Comparison of ENCODE assay signal across 8 cellular contexts in the genomic region with DNA sequence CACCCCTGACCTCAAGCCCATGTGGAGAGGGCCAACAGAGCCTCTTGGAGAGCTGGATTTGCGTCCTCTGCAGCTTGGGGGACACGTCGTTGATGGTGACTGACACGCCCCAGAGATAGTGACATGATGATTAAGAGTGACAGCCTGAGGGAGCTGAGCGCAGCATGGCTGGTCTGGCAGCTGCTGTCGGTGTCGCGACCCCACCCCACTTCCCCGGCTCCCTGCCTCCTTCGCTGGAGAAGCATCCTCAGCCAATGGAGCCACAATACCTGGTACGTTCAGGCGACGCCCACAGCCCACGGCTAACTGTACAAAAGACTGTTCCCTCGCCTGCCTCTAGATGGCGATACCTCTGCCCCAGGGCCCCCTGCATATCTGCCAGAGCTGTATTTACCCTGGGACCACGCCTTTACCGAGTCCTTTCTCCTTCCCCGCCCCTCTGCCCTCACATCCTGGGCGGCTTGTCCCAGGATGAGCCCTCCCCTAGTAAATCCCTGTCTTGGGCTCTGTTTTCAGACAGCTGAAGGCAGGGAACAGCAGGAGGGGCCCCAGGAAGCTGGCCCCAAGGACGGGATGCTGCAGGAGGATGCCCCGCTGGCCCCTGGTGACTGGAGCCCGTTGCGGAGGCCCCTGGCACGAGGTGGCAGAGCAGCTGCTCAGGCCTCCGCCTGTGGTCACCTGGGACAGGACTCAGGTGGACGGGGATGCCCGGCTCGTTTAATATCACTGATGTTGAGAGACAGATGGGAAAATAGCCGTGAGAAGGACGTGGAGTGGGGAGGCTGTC.
DNase-seq lines count a peak whose midpoint lies in the region; ATAC-seq, FAIRE-seq and TF ChIP-seq lines count a peak whose summit lies in the region.

No MANE protein-coding gene starts in this region.

- intact Hi-C loops in kidney (cut with DNase I) = no loop called here

- H3K4me3 ChIP-seq in CD8-positive, alpha-beta memory T cell (ENCODE audit: low read length) = peak overlapping the region; percentile 72
- H3K4me3 ChIP-seq in H7 (ENCODE audit: insufficient read depth, low read depth, low read length) = peak overlapping the region; percentile 42
- peak overlapping the region in 1 of 2 donors; percentile 46 for H3K4me3 ChIP-seq in kidney (ENCODE audit: low read length in 2 of 2)

- FAIRE-seq in kidney (lab: Jason Lieb, UNC) = no peak

- no peaks in the 10 kb centered on the region for H3K9me3 Mint-ChIP-seq in CD8-positive, alpha-beta memory T cell

- no peaks in the 10 kb centered on the region for H3K36me3 ChIP-seq in CD8-positive, alpha-beta memory T cell (ENCODE audit: insufficient read depth, low read length)
- no peaks in the 10 kb centered on the region for H3K36me3 ChIP-seq in H7 (replicated peaks; ENCODE audit: control insufficient read depth, insufficient read depth, low read length)
- H3K36me3 ChIP-seq in kidney (ENCODE audit: control insufficient read depth in 1 of 2, insufficient read depth in 2 of 2, low read length in 2 of 2) = no peaks in the 10 kb centered on the region

- peaks cover 18% of the 10 kb centered on the region for H3K4me1 ChIP-seq in CD8-positive, alpha-beta memory T cell (ENCODE audit: insufficient read depth, low read length)
- peaks cover 0 to 14% of the 10 kb centered on the region in 2 donors for H3K4me1 ChIP-seq in kidney (ENCODE audit: control insufficient read depth in 1 of 2, insufficient read depth in 1 of 2, low read depth in 1 of 2, low read length in 2 of 2)

- no peak overlapping the region for H3K27ac ChIP-seq in CD8-positive, alpha-beta memory T cell (ENCODE audit: low read depth, low read length)
- no peak overlapping the region for H3K27ac ChIP-seq in kidney (ENCODE audit: low read depth in 2 of 2, low read length in 2 of 2)

- H3K9me3 ChIP-seq in CD8-positive, alpha-beta memory T cell (ENCODE audit: low read length) = no peaks in the 10 kb centered on the region
- H3K9me3 ChIP-seq in kidney (ENCODE audit: control insufficient read depth in 1 of 2, low read length in 2 of 2) = no peaks in the 10 kb centered on the region

- H3K36me3 Mint-ChIP-seq in CD8-positive, alpha-beta memory T cell = no peaks in the 10 kb centered on the region

- peaks cover 14 to 23% (median 14%) of the 10 kb centered on the region in 3 donors for H3K4me1 Mint-ChIP-seq in CD8-positive, alpha-beta memory T cell

- no peak for ATAC-seq in HG03135 (IDR thresholded peaks at IDR 0.05; ENCODE audit: unreplicated experiment)

- peak; percentile 57 for TF ChIP-seq CTCF in kidney (IDR thresholded peaks at IDR 0.05; ENCODE audit: borderline replicate concordance, extremely low read depth, insufficient read depth)

- H3K27me3 ChIP-seq in CD8-positive, alpha-beta memory T cell (ENCODE audit: insufficient read depth, low read length, poor library complexity, severe bottlenecking) = peaks cover 7% of the 10 kb centered on the region
- H3K27me3 ChIP-seq in H7 (ENCODE audit: control insufficient read depth, insufficient read depth, low read length) = peaks cover 7% of the 10 kb centered on the region; the same call in 1 of the 2 replicates

- peak overlapping the region; percentile 34 to 89 (median 85) for H3K4me3 Mint-ChIP-seq in CD8-positive, alpha-beta memory T cell

- peak; percentile 46 to 74 (median 59) for DNase-seq in CD8-positive, alpha-beta memory T cell
- DNase-seq in H7 (peak; percentile 95), NCI-H2171 treated with DMSO at 0.1 percent for 48 hours (lab: John Stamatoyannopoulos, UW) (peak; percentile 94), kidney (no peak)
- peak; percentile 32 to 58 (median 54) for DNase-seq in activated CD4-positive, CD25-positive, alpha-beta regulatory T cell (lab: John Stamatoyannopoulos, UW)
- peak; percentile 53 for DNase-seq in central memory CD4-positive, alpha-beta T cell
- peak; percentile 58 to 68 for DNase-seq in stimulated activated CD4-positive, alpha-beta T cell treated with anti-CD3 and anti-CD28 coated beads, Interleukin-15, amount 100 ng/mL, for 48 hours (ENCODE audit: low read depth in 2 of 2)

- H3K27ac Mint-ChIP-seq in CD8-positive, alpha-beta memory T cell = peak overlapping the region in 4 of 8 donors; percentile 6 to 73 (median 40)

- H3K27me3 Mint-ChIP-seq in CD8-positive, alpha-beta memory T cell = peaks cover 4 to 22% of the 10 kb centered on the region in 2 donors

- POLR2A ChIA-PET in CD8-positive, alpha-beta memory T cell (lab: Charles Lee) = interaction anchor here (0.9 kb wide), 1 partner anchor 132 kb away, joined by 3 read pairs; a partner anchor contains a TSS

- no peak overlapping the region for H3K9ac ChIP-seq in kidney (ENCODE audit: low read length in 2 of 2)

- CTCF ChIA-PET in CD8-positive, alpha-beta memory T cell (lab: Charles Lee) = interaction anchor here (0.6 to 2.3 kb wide), 26 partner anchors 9 to 213 kb away, joined by 3 to 21 read pairs (median 4); a partner anchor contains a TSS
